ENCODE assay signal across 8 cellular contexts in genomic region chr2:46615555-46616487, GRCh38. TPM values are rescaled to one million over a fixed set of nuclear protein-coding genes. Genes with fewer than 3 reads are reported as not detected.
A peak's percentile ranks its signal among the peaks of the same experiment; 100 is the strongest.
DNase-seq lines count a peak whose midpoint lies in the region; ATAC-seq and TF ChIP-seq lines count a peak whose summit lies in the region.

No MANE protein-coding gene starts in this region.

- peak overlapping the region; percentile 94 for H3K27ac ChIP-seq in CD4-positive, CD25-positive, alpha-beta regulatory T cell (ENCODE audit: insufficient read depth, low read length, poor library complexity, severe bottlenecking)
- H3K27ac ChIP-seq in SU-DHL-6 (ENCODE audit: low read depth, low read length) (peak overlapping the region; percentile 82), layer of hippocampus (ENCODE audit: low read depth, low read length) (peak overlapping the region; percentile 85)

- no peaks in the 10 kb centered on the region for H3K27me3 ChIP-seq in CD4-positive, CD25-positive, alpha-beta regulatory T cell (ENCODE audit: control insufficient read depth, insufficient read depth, low read length)
- H3K27me3 ChIP-seq in SU-DHL-6 (ENCODE audit: low read length) (no peaks in the 10 kb centered on the region), layer of hippocampus (ENCODE audit: control insufficient read depth, insufficient read depth, low read length) (no peaks in the 10 kb centered on the region)

- peak overlapping the region; percentile 87 for H3K4me2 ChIP-seq in SU-DHL-6 (ENCODE audit: low read depth, low read length, poor library complexity, severe bottlenecking)

- no peaks in the 10 kb centered on the region for H3F3A ChIP-seq in SU-DHL-6 (ENCODE audit: insufficient read depth)

- peaks cover 14% of the 10 kb centered on the region for H3K36me3 ChIP-seq in CD4-positive, CD25-positive, alpha-beta regulatory T cell (ENCODE audit: control insufficient read depth, insufficient read depth, low read length)
- H3K36me3 ChIP-seq in SU-DHL-6 (ENCODE audit: low read length) = peaks cover 9% of the 10 kb centered on the region

- TF ChIP-seq CTCF in HFFc6 (IDR thresholded peaks at IDR 0.05) (peak; percentile 60), SU-DHL-6 (IDR thresholded peaks at IDR 0.05; ENCODE audit: insufficient read depth, low read length, poor library complexity, severe bottlenecking) (peak; percentile 30)

- DNase-seq in CD4-positive, CD25-positive, alpha-beta regulatory T cell = peak; percentile 3 to 33 (median 32)
- DNase-seq in HFFc6 = peak; percentile 0
- peak in 1 of 2 donors; percentile 9 for DNase-seq in central memory CD8-positive, alpha-beta T cell (ENCODE audit: low spot score in 2 of 2)
- DNase-seq in stimulated activated CD4-positive, alpha-beta T cell treated with anti-CD3 and anti-CD28 coated beads, Interleukin-4, amount 100 ng/mL, for 24 hours = peak; percentile 22

- peaks cover 41% of the 10 kb centered on the region; the same call in 1 of the 2 replicates for H3K79me2 ChIP-seq in SU-DHL-6 (ENCODE audit: insufficient read depth, low read length)

- H3K4me3 Mint-ChIP-seq in CD4-positive, CD25-positive, alpha-beta regulatory T cell = peak overlapping the region; percentile 93 to 99 (median 96)
- peak overlapping the region; percentile 96 for H3K4me3 Mint-ChIP-seq in HFFc6
- H3K4me3 Mint-ChIP-seq in central memory CD8-positive, alpha-beta T cell = peak overlapping the region; percentile 89

- no peaks in the 10 kb centered on the region for H3K9me3 ChIP-seq in CD4-positive, CD25-positive, alpha-beta regulatory T cell (ENCODE audit: control insufficient read depth in 2 of 2, low read length in 2 of 2)
- H3K9me3 ChIP-seq in SU-DHL-6 (ENCODE audit: insufficient read depth, low read length) = no peaks in the 10 kb centered on the region

- peaks cover 4% of the 10 kb centered on the region for H3K27me3 Mint-ChIP-seq in CD4-positive, CD25-positive, alpha-beta regulatory T cell
- H3K27me3 Mint-ChIP-seq in HFFc6 (ENCODE audit: insufficient read depth) = no peaks in the 10 kb centered on the region
- no peaks in the 10 kb centered on the region for H3K27me3 Mint-ChIP-seq in central memory CD8-positive, alpha-beta T cell

- H2AFZ ChIP-seq in SU-DHL-6 (ENCODE audit: low read depth, low read length, severe bottlenecking) = peak overlapping the region; percentile 77

- H3K27ac Mint-ChIP-seq in CD4-positive, CD25-positive, alpha-beta regulatory T cell = peak overlapping the region; percentile 78 to 99 (median 98)
- peak overlapping the region; percentile 82 for H3K27ac Mint-ChIP-seq in HFFc6
- peak overlapping the region; percentile 91 for H3K27ac Mint-ChIP-seq in central memory CD8-positive, alpha-beta T cell (ENCODE audit: low read depth)

- no peaks in the 10 kb centered on the region for H3K9me3 Mint-ChIP-seq in CD4-positive, CD25-positive, alpha-beta regulatory T cell
- H3K9me3 Mint-ChIP-seq in HFFc6 = no peaks in the 10 kb centered on the region
- H3K9me3 Mint-ChIP-seq in central memory CD8-positive, alpha-beta T cell = no peaks in the 10 kb centered on the region

- peaks cover 16 to 56% (median 39%) of the 10 kb centered on the region in 4 donors for H3K4me1 Mint-ChIP-seq in CD4-positive, CD25-positive, alpha-beta regulatory T cell
- peaks cover 24% of the 10 kb centered on the region for H3K4me1 Mint-ChIP-seq in HFFc6 (ENCODE audit: low read depth)
- H3K4me1 Mint-ChIP-seq in central memory CD8-positive, alpha-beta T cell = peaks cover 44% of the 10 kb centered on the region

- peak overlapping the region; percentile 88 for H3K9ac ChIP-seq in SU-DHL-6 (ENCODE audit: low read length)

- peak overlapping the region; percentile 92 for H3K4me3 ChIP-seq in CD4-positive, CD25-positive, alpha-beta regulatory T cell (ENCODE audit: low read depth, low read length)
- H3K4me3 ChIP-seq in SU-DHL-6 (ENCODE audit: insufficient read depth, low read length, poor library complexity, severe bottlenecking) = peak overlapping the region; percentile 96

- H3K9me2 ChIP-seq in SU-DHL-6 (replicated peaks; ENCODE audit: insufficient read depth, low read length) = no peaks in the 10 kb centered on the region

- H3K36me3 Mint-ChIP-seq in CD4-positive, CD25-positive, alpha-beta regulatory T cell = peaks cover 11% of the 10 kb centered on the region
- H3K36me3 Mint-ChIP-seq in HFFc6 (ENCODE audit: low read depth) = peaks cover 6% of the 10 kb centered on the region
- H3K36me3 Mint-ChIP-seq in central memory CD8-positive, alpha-beta T cell (ENCODE audit: insufficient read depth) = peaks cover 33% of the 10 kb centered on the region

- peaks cover 29% of the 10 kb centered on the region for H3K4me1 ChIP-seq in CD4-positive, CD25-positive, alpha-beta regulatory T cell (ENCODE audit: control insufficient read depth, insufficient read depth, low read length, poor library complexity, severe bottlenecking)

- no peaks in the 10 kb centered on the region for H4K20me1 ChIP-seq in SU-DHL-6 (ENCODE audit: low read depth, low read length)

- ATAC-seq in CD4-positive, CD25-positive, alpha-beta regulatory T cell (ENCODE audit: low read depth in 2 of 2) = no peak
- no peak for ATAC-seq in central memory CD8-positive, alpha-beta T cell (replicated peaks; ENCODE audit: extremely low read depth, poor library complexity, severe bottlenecking)
- ATAC-seq in HG03108 (IDR thresholded peaks at IDR 0.05; ENCODE audit: unreplicated experiment) (no peak), HG03432 (IDR thresholded peaks at IDR 0.05; ENCODE audit: unreplicated experiment) (no peak)

RNA-seq across cellular contexts. Expression of gene PIGF, which starts 1.0 kb away (rescaled TPM):
- 12.5 TPM for total RNA-seq in CD4-positive, CD25-positive, alpha-beta regulatory T cell
- polyA plus RNA-seq in CD4-positive, CD25-positive, alpha-beta regulatory T cell = 10 to 100 TPM; 20.0 to 31.1 (median 21.9) TPM
- total RNA-seq in HFFc6 (2021; fragmentation: NEBNext Ultra II Directional; extraction: Animal tissue kit (Norgen Biotek cat#: 25700)) = 10 to 100 TPM; 20.1 to 32.3 (median 29.3) TPM

RNA-seq across cellular contexts. Expression of gene CRIPT, which starts 1.2 kb away (rescaled TPM):
- total RNA-seq in CD4-positive, CD25-positive, alpha-beta regulatory T cell = 18.3 TPM
- 10 to 100 TPM in 3 of 4 donors, 1 to 10 TPM in 1; 9.8 to 19.3 (median 16.3) TPM for polyA plus RNA-seq in CD4-positive, CD25-positive, alpha-beta regulatory T cell
- 10 to 100 TPM; 17.7 to 20.5 (median 18.2) TPM for total RNA-seq in HFFc6 (2021; fragmentation: NEBNext Ultra II Directional; extraction: Animal tissue kit (Norgen Biotek cat#: 25700))
